Comparison of ENCODE assay signal across 9 cellular contexts in the genomic region with DNA sequence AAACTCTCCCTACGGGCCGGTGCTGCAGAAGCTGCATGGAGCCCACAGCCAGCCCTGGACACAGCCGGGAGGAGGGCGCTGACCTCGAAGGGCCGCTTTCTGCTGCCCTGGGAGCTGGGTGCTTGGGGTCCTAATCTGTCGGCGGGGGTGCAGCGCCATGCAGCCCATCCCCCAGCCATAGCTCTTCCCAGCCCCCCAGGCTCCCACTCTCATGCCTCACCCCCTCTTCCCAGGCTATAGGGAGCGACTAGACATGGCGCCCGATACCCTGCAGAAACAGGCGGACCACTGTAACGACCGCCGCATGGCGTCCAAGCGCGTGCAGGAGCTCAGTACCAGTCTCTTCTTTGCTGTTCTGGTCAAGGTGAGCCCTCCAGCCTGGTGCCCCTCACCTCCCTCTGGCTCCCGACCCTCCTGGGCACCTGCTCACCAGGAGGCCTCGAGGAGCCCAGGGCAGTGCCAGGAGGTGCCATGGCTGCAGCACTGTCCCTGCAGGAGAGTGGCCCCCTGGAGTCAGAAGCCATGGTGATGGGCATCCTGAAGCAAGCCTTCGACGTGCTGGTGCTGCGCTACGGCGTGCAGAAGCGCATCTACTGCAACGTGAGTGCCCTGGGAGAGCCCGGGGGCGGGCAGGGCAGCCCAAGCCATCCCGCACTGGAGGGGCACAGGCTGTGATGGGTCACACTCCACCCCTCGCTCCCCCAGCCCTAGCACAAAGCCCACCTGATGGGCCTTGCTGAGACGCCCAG. TPM values are rescaled to one million over a fixed set of nuclear protein-coding genes. Genes with fewer than 3 reads are reported as not detected.
"Had no signal": no experiment of that assay in that cellular context is flagged by ENCODE, and none has a peak within 500 bp of the region (broad histone marks: within the 10 kb centered on the region; RNA-seq: fewer than 3 reads in every experiment).

No MANE protein-coding gene starts in this region.

RNA-seq across cellular contexts. Expression of a gene that starts 44.2 kb away (rescaled TPM):
- total RNA-seq: activated CD8-positive, alpha-beta memory T cell treated with anti-CD3 and anti-CD28 coated beads for 36 hours; activated naive CD8-positive, alpha-beta T cell treated with anti-CD3 and anti-CD28 coated beads for 36 hours; activated T-helper 1 cell treated with anti-CD3 and anti-CD28 coated beads, Interleukin-12 subunit alpha, Interleukin-12 subunit beta, Interleukin-2, Interleukin-4 antibody, amounts not matched to agents 30 ng/mL and 10 ng/mL and 1 ng/mL, durations not matched to agents 14 hours and 24 hours and 36 hours; breast epithelium; frontal cortex; lung microvascular endothelial cell; myocyte; tibial nerve; vagina had no signal
